In genomic region chr2:216307496-216307895, GRCh38 we compare ENCODE assay signal across 1 cellular context.
TF ChIP-seq lines count a peak whose summit lies in the region.

No MANE protein-coding gene starts in this region.

TF ChIP-seq in GM23338, 12 proteins besides CTCF, POLR2A, EP300 and RAD21 (continued from another document):
- no peak for TF ChIP-seq ZNF462 (CRISPR knock-in tag; IDR thresholded peaks at IDR 0.05)
- TF ChIP-seq POLR2AphosphoS5 (IDR thresholded peaks at IDR 0.05; ENCODE audit: low read depth) = no peak
- no peak for TF ChIP-seq ZNF114 (CRISPR knock-in tag; IDR thresholded peaks at IDR 0.05)
- no peak for TF ChIP-seq STAT1 (IDR thresholded peaks at IDR 0.05; ENCODE audit: unreplicated experiment)
TF ChIP-seq in GM23338: peak in this region for 0.
